11 cellular contexts compared by ENCODE assay signal in the genomic region with DNA sequence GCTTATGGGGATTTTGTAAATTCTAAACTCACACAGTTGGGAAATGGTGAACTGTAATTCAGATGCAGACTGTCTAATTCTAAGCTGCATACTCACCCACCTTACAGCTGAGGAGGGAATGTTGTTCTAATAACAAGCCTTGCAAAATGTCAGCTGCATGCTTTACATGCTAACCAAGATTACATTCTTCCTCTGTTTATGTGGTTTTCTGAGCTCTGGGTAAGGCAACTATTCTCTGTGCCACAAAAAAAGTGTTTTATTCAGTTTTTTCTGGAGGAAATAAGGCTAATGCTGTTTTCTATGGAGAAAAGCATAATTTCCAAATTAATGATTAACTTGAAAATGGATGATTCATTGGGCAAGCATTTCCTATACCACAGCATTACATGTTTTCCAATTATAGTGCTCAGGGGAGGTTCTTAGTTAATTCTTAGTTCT.
DNase-seq lines count a peak whose midpoint lies in the region; TF ChIP-seq lines count a peak whose summit lies in the region.
"Had no signal": no experiment of that assay in that cellular context is flagged by ENCODE, and none has a peak within 500 bp of the region (broad histone marks: within the 10 kb centered on the region; RNA-seq: fewer than 3 reads in every experiment).

No MANE protein-coding gene starts in this region.

- CTCF ChIA-PET in AG04450 (lab: Charles Lee), result interaction anchor here (0.9 kb wide), 1 partner anchor 319 kb away, joined by 4 read pairs; no protein-coding TSS in a partner anchor

- H3K36me3 ChIP-seq in adipocyte (ENCODE audit: control insufficient read depth, insufficient read depth, low read length, severe bottlenecking), result no peaks in the 10 kb centered on the region
- H3K36me3 ChIP-seq: transverse colon had no signal

- peaks cover 29% of the 10 kb centered on the region for H3K4me1 ChIP-seq in adipocyte (ENCODE audit: control insufficient read depth, insufficient read depth, low read length)

- TF ChIP-seq CTCF in AG04450 (IDR thresholded peaks at IDR 0.05; ENCODE audit: low read depth, low read length), result no peak

- no peak overlapping the region for H3K4me3 ChIP-seq in AG04450 (ENCODE audit: low read depth, low read length)
- H3K4me3 ChIP-seq in adipocyte (ENCODE audit: low read length), result no peak overlapping the region
- H3K4me3 ChIP-seq: transverse colon had no signal

- no peaks in the 10 kb centered on the region for H3K9me3 ChIP-seq in AG04450 (ENCODE audit: control insufficient read depth, insufficient read depth, low read length)
- H3K9me3 ChIP-seq in adipocyte (ENCODE audit: control insufficient read depth, low read length), result no peaks in the 10 kb centered on the region
- H3K9me3 ChIP-seq: transverse colon had no signal

- peak; percentile 82 for DNase-seq in AG04450 (ENCODE audit: low read depth, low spot score)
- peak; percentile 57 for DNase-seq in HT1080 (ENCODE audit: low read depth)
- peak; percentile 93 for DNase-seq in adipocyte (ENCODE audit: low read depth)
- DNase-seq in kidney glomerular epithelial cell (lab: John Stamatoyannopoulos, UW), result peak; percentile 83
- DNase-seq in NK-92 (lab: John Stamatoyannopoulos, UW; ENCODE audit: unreplicated experiment), result no peak
- DNase-seq in NCI-H524 (lab: John Stamatoyannopoulos, UW), result no peak
- DNase-seq in putamen (ENCODE audit: low spot score), result no peak
- no peak for DNase-seq in HUDEP-2 (lab: John Stamatoyannopoulos, UW; ENCODE audit: unreplicated experiment in 76 of 76)
- DNase-seq: caudate nucleus; CD4-positive, alpha-beta T cell; transverse colon had no signal

- no peak overlapping the region for H3K27ac ChIP-seq in AG04450 (ENCODE audit: low read depth, low read length)
- H3K27ac ChIP-seq: transverse colon had no signal

- POLR2A ChIA-PET in AG04450 (lab: Yijun Ruan, JAX), result interaction anchor here (0.7 to 2.5 kb wide), 7 partner anchors 22 to 215 kb away, joined by 3 to 16 read pairs (median 4); partner anchors contain the start of gene RGS2

- H3K9ac ChIP-seq in adipocyte (ENCODE audit: low read length), result no peak overlapping the region

- no peaks in the 10 kb centered on the region for H3K27me3 ChIP-seq in AG04450 (ENCODE audit: control insufficient read depth, insufficient read depth, low read length)
- no peaks in the 10 kb centered on the region for H3K27me3 ChIP-seq in adipocyte (replicated peaks; ENCODE audit: control insufficient read depth, insufficient read depth, low read length)
- H3K27me3 ChIP-seq: transverse colon had no signal

Comparison
In these comparisons a context has a peak if more than half of its experiments do, and no peak if none do; other contexts are left out.
1. DNase-seq: peak in AG04450 (single experiment), HT1080 (single experiment), adipocyte (single experiment) and kidney glomerular epithelial cell (single experiment); none in NK-92 (single experiment), NCI-H524 (0 of 2), putamen (single experiment) and HUDEP-2 (0 of 76).